16 cellular contexts compared by ENCODE assay signal in genomic region chr22:35804421-35804820, GRCh38.
A peak's percentile ranks its signal among the peaks of the same experiment; 100 is the strongest.
DNase-seq lines count a peak whose midpoint lies in the region; ATAC-seq and TF ChIP-seq lines count a peak whose summit lies in the region.
"Had no signal": no experiment of that assay in that cellular context is flagged by ENCODE, and none has a peak within 500 bp of the region (broad histone marks: within the 10 kb centered on the region; RNA-seq: fewer than 3 reads in every experiment).

No MANE protein-coding gene starts in this region.

- DNase-seq in LHCN-M2 (ENCODE audit: low read depth): peak; percentile 14
- DNase-seq in endothelial cell (ENCODE audit: low spot score): no peak
- DNase-seq in glutamatergic neuron: no peak
- no peak for DNase-seq in spleen
- no peak for DNase-seq in NCI-H1417 treated with DMSO at 0.1 percent for 48 hours (lab: John Stamatoyannopoulos, UW)
- DNase-seq: ACHN; BE2C; C1 segment of cervical spinal cord; Caco-2; CD4-positive, CD25-positive, alpha-beta regulatory T cell; CD8-positive, alpha-beta memory T cell; GDM1; GM23248 had no signal

- H3K4me1 ChIP-seq in spleen: no peaks in the 10 kb centered on the region
- H3K4me1 ChIP-seq: BE2C, Caco-2, HAP-1 had no signal

- H3K27ac Mint-ChIP-seq in endothelial cell (ENCODE audit: unreplicated experiment) (no peak overlapping the region), glutamatergic neuron (ENCODE audit: unreplicated experiment) (peak overlapping the region; percentile 56)
- H3K27ac Mint-ChIP-seq: CD4-positive, CD25-positive, alpha-beta regulatory T cell; CD8-positive, alpha-beta memory T cell had no signal

- H3K36me3 Mint-ChIP-seq in endothelial cell (ENCODE audit: low read depth, unreplicated experiment) (peaks cover 30% of the 10 kb centered on the region), glutamatergic neuron (ENCODE audit: unreplicated experiment) (peaks cover 6% of the 10 kb centered on the region)
- H3K36me3 Mint-ChIP-seq: CD4-positive, CD25-positive, alpha-beta regulatory T cell had no signal

- H3K27me3 Mint-ChIP-seq in endothelial cell (ENCODE audit: unreplicated experiment) (peaks cover 3% of the 10 kb centered on the region), glutamatergic neuron (ENCODE audit: unreplicated experiment) (peaks cover 2% of the 10 kb centered on the region)

- no peak for ATAC-seq in HG03097 (IDR thresholded peaks at IDR 0.05; ENCODE audit: low FRiP score, unreplicated experiment)

- H3K27ac ChIP-seq in spleen: no peak overlapping the region
- H3K27ac ChIP-seq: GM23248, HL-60 had no signal

- WGBS in spleen, 5 donors: 83 to 95% (median 89%) methylated on average over 1 of the region's 1 CpG

- H3K36me3 ChIP-seq in spleen: peaks cover 0 to 8% (median 0%) of the 10 kb centered on the region in 6 donors

- no peak for TF ChIP-seq POLR2A in spleen (IDR thresholded peaks at IDR 0.05)

- H3K9me3 ChIP-seq in spleen: peaks cover 0 to 13% (median 7%) of the 10 kb centered on the region in 8 donors
- H3K9me3 ChIP-seq: BE2C, Caco-2, HAP-1 had no signal

- no peaks in the 10 kb centered on the region for H3K27me3 ChIP-seq in spleen (replicated peaks in 1 of 7)
- H3K27me3 ChIP-seq: BE2C had no signal

- H3K4me1 Mint-ChIP-seq in endothelial cell (ENCODE audit: unreplicated experiment): peaks cover 18% of the 10 kb centered on the region
- H3K4me1 Mint-ChIP-seq in glutamatergic neuron (ENCODE audit: low read depth, unreplicated experiment): peaks cover 17% of the 10 kb centered on the region
- H3K4me1 Mint-ChIP-seq: CD4-positive, CD25-positive, alpha-beta regulatory T cell; CD8-positive, alpha-beta memory T cell had no signal

- H3K9me3 Mint-ChIP-seq in endothelial cell (ENCODE audit: unreplicated experiment): no peaks in the 10 kb centered on the region
- H3K9me3 Mint-ChIP-seq in glutamatergic neuron (ENCODE audit: unreplicated experiment): peaks cover 4% of the 10 kb centered on the region

- peak overlapping the region; percentile 47 for H3K4me3 Mint-ChIP-seq in endothelial cell (ENCODE audit: unreplicated experiment)
- H3K4me3 Mint-ChIP-seq in glutamatergic neuron (ENCODE audit: unreplicated experiment): peak overlapping the region; percentile 3
- H3K4me3 Mint-ChIP-seq: CD4-positive, CD25-positive, alpha-beta regulatory T cell; CD8-positive, alpha-beta memory T cell had no signal

- no peak overlapping the region for H3K4me3 ChIP-seq in spleen
- H3K4me3 ChIP-seq: GM23248, HAP-1 had no signal

- TF ChIP-seq CTCF in endothelial cell (IDR thresholded peaks at IDR 0.05; ENCODE audit: unreplicated experiment) (no peak), glutamatergic neuron (IDR thresholded peaks at IDR 0.05; ENCODE audit: partially characterized antibody, unreplicated experiment) (no peak), spleen (IDR thresholded peaks at IDR 0.05 in 8 of 11, conservative IDR thresholded peaks at IDR 0.05 in 3 of 11) (no peak)

- intact Hi-C loops in spleen (cut with DNase I; ENCODE audit: low total_unique reads): no loop called here
